In genomic region chr12:53098982-53099651, GRCh38 we compare ENCODE assay signal across 8 cellular contexts. TPM values are rescaled to one million over a fixed set of nuclear protein-coding genes. Genes with fewer than 3 reads are reported as not detected.
DNase-seq lines count a peak whose midpoint lies in the region; ATAC-seq and TF ChIP-seq lines count a peak whose summit lies in the region.

No MANE protein-coding gene starts in this region.

- ATAC-seq in esophagus mucosa (peak; percentile 83), GM18498 (IDR thresholded peaks at IDR 0.05; ENCODE audit: unreplicated experiment) (no peak)

- H3K4me1 ChIP-seq in muscle layer of duodenum (ENCODE audit: control insufficient read depth in 1 of 2, insufficient read depth in 2 of 2, low read length in 2 of 2), result peaks cover 22 to 26% of the 10 kb centered on the region in 2 donors

- peak overlapping the region; percentile 76 for H3K27ac ChIP-seq in muscle layer of duodenum (ENCODE audit: low read length)

- CTCF ChIA-PET in Calu3 (lab: Charles Lee), result interaction anchor here (0.6 to 4.2 kb wide), 7 partner anchors 19 to 196 kb away, joined by 3 to 39 read pairs (median 3); partner anchors contain the start of genes PFDN5 and SPRYD3

- intact Hi-C loops in Calu3 (cut with micrococcal nuclease; ENCODE audit: unreplicated experiment), result loop anchor here (2.0 kb wide), 1 partner anchor 32 kb away; no protein-coding TSS in a partner anchor

- H3K9me3 ChIP-seq in muscle layer of duodenum (ENCODE audit: control insufficient read depth in 1 of 2, low read length in 2 of 2), result no peaks in the 10 kb centered on the region

- peaks cover 0 to 5% of the 10 kb centered on the region in 2 donors for H3K36me3 ChIP-seq in muscle layer of duodenum (ENCODE audit: control insufficient read depth in 1 of 2, insufficient read depth in 2 of 2, low read length in 2 of 2)

- peaks cover 32% of the 10 kb centered on the region for H3K4me1 Mint-ChIP-seq in Calu3 (ENCODE audit: low read depth, unreplicated experiment)

- peak overlapping the region; percentile 81 for H3K4me3 Mint-ChIP-seq in Calu3 (ENCODE audit: low read depth, unreplicated experiment)

- no peak overlapping the region for H3K4me3 ChIP-seq in Jurkat, Clone E6-1 (ENCODE audit: low read length)
- peak overlapping the region; percentile 14 to 75 for H3K4me3 ChIP-seq in muscle layer of duodenum (ENCODE audit: low read depth in 1 of 2, low read length in 2 of 2)

- TF ChIP-seq CTCF in Calu3 (IDR thresholded peaks at IDR 0.05; ENCODE audit: unreplicated experiment), result peak; percentile 80

- BruUV-seq in Calu3 (replicated peaks; lab: Mats Ljungman, UMichigan), result no TSS peak

- DNase-seq in Calu3 (peak; percentile 87), OCI-M2 (lab: John Stamatoyannopoulos, UW; ENCODE audit: unreplicated experiment) (peak; percentile 18), activated T-cell treated with anti-CD3 and anti-CD28 coated beads for 48 hours (ENCODE audit: low read depth) (peak; percentile 84)
- DNase-seq in Jurkat, Clone E6-1 (ENCODE audit: low read depth, low spot score), result peak; percentile 72
- peak; percentile 70 to 89 for DNase-seq in stimulated activated CD8-positive, alpha-beta memory T cell treated with anti-CD3 and anti-CD28 coated beads, Interleukin-4, amount 100 ng/mL, for 4 hours (ENCODE audit: low read depth in 2 of 2, low spot score in 1 of 2)

- H3K27me3 Mint-ChIP-seq in Calu3 (ENCODE audit: unreplicated experiment), result no peaks in the 10 kb centered on the region

- no peaks in the 10 kb centered on the region for H3K9me3 Mint-ChIP-seq in Calu3 (ENCODE audit: low read depth, unreplicated experiment)

- H3K27ac Mint-ChIP-seq in Calu3 (ENCODE audit: unreplicated experiment), result peak overlapping the region; percentile 84

- H3K27me3 ChIP-seq in muscle layer of duodenum (ENCODE audit: low read depth, low read length), result no peaks in the 10 kb centered on the region

- peaks cover 31% of the 10 kb centered on the region for H3K36me3 Mint-ChIP-seq in Calu3 (ENCODE audit: insufficient read depth, unreplicated experiment)

RNA-seq across cellular contexts. Expression of gene IGFBP6, which starts 1.6 kb away (rescaled TPM):
- 25.4 and 67.0 TPM in 2 replicates for total RNA-seq in Calu3 (2022)
- polyA plus RNA-seq in Jurkat, Clone E6-1 (2012; ENCODE audit: insufficient read depth, insufficient read length), result 17.0 TPM
- 50.5 TPM for total RNA-seq in esophagus mucosa

RNA-seq across cellular contexts. Expression of gene SOAT2, which starts 4.2 kb away (rescaled TPM):
- total RNA-seq in Calu3 (2022) (not detected in 2 replicates), esophagus mucosa (not detected)
- polyA plus RNA-seq in Jurkat, Clone E6-1 (2012; ENCODE audit: insufficient read depth, insufficient read length), result 0.57 TPM

RNA-seq across cellular contexts. Expression of gene SPRYD3, which starts 19.9 kb away (rescaled TPM):
- 12.9 and 14.6 TPM in 2 replicates for total RNA-seq in Calu3 (2022)
- polyA plus RNA-seq in Jurkat, Clone E6-1 (2012; ENCODE audit: insufficient read depth, insufficient read length), result 11.8 TPM
- 29.3 TPM for total RNA-seq in esophagus mucosa

RNA-seq across cellular contexts. Expression of gene TNS2, which starts 49.3 kb away (rescaled TPM):
- 1.3 and 4.7 TPM in 2 replicates for total RNA-seq in Calu3 (2022)
- 1.9 TPM for polyA plus RNA-seq in Jurkat, Clone E6-1 (2012; ENCODE audit: insufficient read depth, insufficient read length)
- 10.6 TPM for total RNA-seq in esophagus mucosa

Comparison
In these comparisons a context has a peak if more than half of its experiments do, and no peak if none do; other contexts are left out.
1. DNase-seq: peak in every context shown above with its lines; median percentile 87 in Calu3; 84 in activated T-cell treated with anti-CD3 and anti-CD28 coated beads for 48 hours; 80 in stimulated activated CD8-positive, alpha-beta memory T cell treated with anti-CD3 and anti-CD28 coated beads, Interleukin-4, amount 100 ng/mL, for 4 hours; 72 in Jurkat, Clone E6-1; 18 in OCI-M2.